In genomic region chr18:2293109-2293839, GRCh38 we compare ENCODE assay signal across 18 cellular contexts.
DNase-seq lines count a peak whose midpoint lies in the region; ATAC-seq, FAIRE-seq and TF ChIP-seq lines count a peak whose summit lies in the region.
"Had no signal": no experiment of that assay in that cellular context is flagged by ENCODE, and none has a peak within 500 bp of the region (broad histone marks: within the 10 kb centered on the region; RNA-seq: fewer than 3 reads in every experiment).

No MANE protein-coding gene starts in this region.

- H3F3A ChIP-seq in DOHH2 (ENCODE audit: control insufficient read depth, insufficient read depth): no peaks in the 10 kb centered on the region
- no peaks in the 10 kb centered on the region for H3F3A ChIP-seq in MM.1S (ENCODE audit: insufficient read depth, low read length)

- TF ChIP-seq RAD21 in K562 (CRISPR knock-in tag; conservative IDR thresholded peaks at IDR 0.05 in 1 of 2, IDR thresholded peaks at IDR 0.05 in 1 of 2): peak in 1 of 2 experiments; percentile 9; a peak in 1 of 4 replicates

- H3K9me3 ChIP-seq in DOHH2 (ENCODE audit: control insufficient read depth, insufficient read depth, low read length) (no peaks in the 10 kb centered on the region), MM.1S (replicated peaks; ENCODE audit: insufficient read depth, low read length) (no peaks in the 10 kb centered on the region), K562 (replicated peaks; ENCODE audit: control insufficient read depth, insufficient read depth, low read depth, low read length) (no peaks in the 10 kb centered on the region; the same call in 1 of the 2 replicates), right atrium auricular region (no peaks in the 10 kb centered on the region)
- H3K9me3 ChIP-seq: adrenal gland had no signal

- H3K4me1 ChIP-seq in DOHH2 (ENCODE audit: control insufficient read depth, low read length) (no peaks in the 10 kb centered on the region), MM.1S (ENCODE audit: low read length) (no peaks in the 10 kb centered on the region), K562 (replicated peaks in 1 of 2; ENCODE audit: control insufficient read depth in 2 of 2, insufficient read depth in 2 of 2, low read length in 2 of 2) (no peaks in the 10 kb centered on the region), right atrium auricular region (no peaks in the 10 kb centered on the region)
- H3K4me1 ChIP-seq: adrenal gland had no signal

- DNase-seq in DMS 273 (lab: John Stamatoyannopoulos, UW; ENCODE audit: unreplicated experiment): peak; percentile 43
- DNase-seq in DMS 273 treated with DMSO at 0.1 percent for 48 hours (lab: John Stamatoyannopoulos, UW): no peak
- peak; percentile 30 for DNase-seq in MM.1S
- DNase-seq in K562 (ENCODE audit: extremely low read depth in 1 of 4, low spot score in 3 of 4): no peak
- no peak for DNase-seq in stimulated activated naive CD4-positive, alpha-beta T cell treated with Interleukin-2 at 50 U/mL for 16 hours (lab: John Stamatoyannopoulos, UW)
- DNase-seq in right atrium auricular region (ENCODE audit: low spot score): no peak
- DNase-seq: 8988T; adrenal gland; effector CD8-positive, alpha-beta T cell; kidney; NCI-H1694; NCI-H510A treated with DMSO at 0.1 percent for 48 hours; stimulated activated naive CD4-positive, alpha-beta T cell had no signal

- H3K9ac ChIP-seq in MM.1S (ENCODE audit: low read length) (no peak overlapping the region), K562 (ENCODE audit: insufficient read depth in 1 of 2, low read depth in 2 of 2, low read length in 2 of 2) (no peak overlapping the region)
- H3K9ac ChIP-seq: BLaER1 had no signal

- WGBS in K562 (ENCODE audit: insufficient coverage, low coverage, missing lambda C conversion rate): 72% methylated on average over 7 of the region's 7 CpGs

- BruUV-seq in K562 (replicated peaks; lab: Mats Ljungman, UMichigan): no TSS peak

- peak; percentile 32 for ATAC-seq in K562
- no peak for ATAC-seq in GM21737 (IDR thresholded peaks at IDR 0.05; ENCODE audit: unreplicated experiment)

- H4K20me1 ChIP-seq in DOHH2 (ENCODE audit: control insufficient read depth, insufficient read depth, low read depth, low read length): no peaks in the 10 kb centered on the region
- H4K20me1 ChIP-seq in MM.1S (ENCODE audit: insufficient read depth, low read length): no peaks in the 10 kb centered on the region
- no peaks in the 10 kb centered on the region for H4K20me1 ChIP-seq in K562 (replicated peaks; ENCODE audit: control insufficient read depth, insufficient read depth, low read length)
- H4K20me1 ChIP-seq: BLaER1 had no signal

- no peak overlapping the region for H3K27ac ChIP-seq in DOHH2 (ENCODE audit: low read depth, low read length)
- no peak overlapping the region for H3K27ac ChIP-seq in MM.1S (ENCODE audit: low read length)
- H3K27ac ChIP-seq in K562 (ENCODE audit: extremely low read depth, low read depth, low read length): no peak overlapping the region
- no peak overlapping the region for H3K27ac ChIP-seq in right atrium auricular region
- H3K27ac ChIP-seq: adrenal gland, BLaER1 had no signal

- H3K4me3 ChIP-seq in DOHH2 (ENCODE audit: low read length) (no peak overlapping the region), MM.1S (ENCODE audit: low read length) (no peak overlapping the region), K562 (no peak overlapping the region), right atrium auricular region (no peak overlapping the region)
- H3K4me3 ChIP-seq: adrenal gland, BLaER1 had no signal

- intact Hi-C loops in K562 (cut with micrococcal nuclease): no loop called here

- H3K4me2 ChIP-seq in DOHH2 (ENCODE audit: low read length): no peak overlapping the region
- no peak overlapping the region for H3K4me2 ChIP-seq in MM.1S (ENCODE audit: low read depth, low read length)
- no peak overlapping the region for H3K4me2 ChIP-seq in K562 (ENCODE audit: insufficient read depth, low read length)
- H3K4me2 ChIP-seq: BLaER1 had no signal

- no peaks in the 10 kb centered on the region for H3K9me1 ChIP-seq in K562 (ENCODE audit: control insufficient read depth, insufficient read depth, low read length)

- FAIRE-seq in K562 (lab: Jason Lieb, UNC): no peak
- FAIRE-seq: D721Med, GM19239, kidney had no signal

- H3K79me2 ChIP-seq in DOHH2 (ENCODE audit: control insufficient read depth, low read length) (no peaks in the 10 kb centered on the region), MM.1S (ENCODE audit: low read length) (no peaks in the 10 kb centered on the region), K562 (ENCODE audit: control insufficient read depth, insufficient read depth, low read length) (no peaks in the 10 kb centered on the region)

- TF ChIP-seq POLR2A in K562 (conservative IDR thresholded peaks at IDR 0.05): no peak

- no peak for TF ChIP-seq EP300 in K562 (IDR thresholded peaks at IDR 0.05; ENCODE audit: low read length)

- no peak overlapping the region for H2AFZ ChIP-seq in MM.1S (ENCODE audit: low read length)
- peak overlapping the region; percentile 58; the same call in 1 of the 2 replicates for H2AFZ ChIP-seq in K562 (ENCODE audit: low read depth, low read length)

- H3K9me2 ChIP-seq in DOHH2 (replicated peaks; ENCODE audit: control insufficient read depth, low read length) (no peaks in the 10 kb centered on the region), MM.1S (replicated peaks; ENCODE audit: insufficient read depth, low read length) (no peaks in the 10 kb centered on the region)

- in situ Hi-C loops in K562 (cut with MboI): no loop called here

- CTCF ChIA-PET in K562 (lab: Yijun Ruan, JAX; ENCODE audit: low intra/inter-chr PET ratio): no interaction called here

- no peaks in the 10 kb centered on the region for H3K27me3 ChIP-seq in DOHH2 (ENCODE audit: control insufficient read depth, low read length)
- H3K27me3 ChIP-seq in MM.1S (replicated peaks; ENCODE audit: insufficient read depth, low read length): no peaks in the 10 kb centered on the region
- H3K27me3 ChIP-seq in K562 (ENCODE audit: control insufficient read depth in 2 of 2, insufficient read depth in 2 of 2, low read length in 2 of 2): no peaks in the 10 kb centered on the region
- H3K27me3 ChIP-seq in right atrium auricular region: no peaks in the 10 kb centered on the region
- H3K27me3 ChIP-seq: adrenal gland, BLaER1 had no signal

- POLR2A ChIA-PET in K562 (lab: Yijun Ruan, JAX): interaction anchor here (2.3 kb wide), 1 partner anchor 9 kb away, joined by 11 read pairs; no protein-coding TSS in a partner anchor

- peak; percentile 36 for TF ChIP-seq CTCF in DOHH2 (IDR thresholded peaks at IDR 0.05; ENCODE audit: low read depth, low read length, poor library complexity, severe bottlenecking)
- no peak for TF ChIP-seq CTCF in MM.1S (IDR thresholded peaks at IDR 0.05; ENCODE audit: low read length)
- TF ChIP-seq CTCF in K562 (IDR thresholded peaks at IDR 0.05 in 2 of 3, conservative IDR thresholded peaks at IDR 0.05 in 1 of 3; ENCODE audit: insufficient read depth in 2 of 3, low read depth in 1 of 3, low read length in 3 of 3): peak in 2 of 3 experiments; percentile 18 to 22; a peak in 3 of 6 replicates
- TF ChIP-seq CTCF in right atrium auricular region (IDR thresholded peaks at IDR 0.05): no peak

- H3K36me3 ChIP-seq in DOHH2 (ENCODE audit: control insufficient read depth, low read length) (no peaks in the 10 kb centered on the region), MM.1S (replicated peaks; ENCODE audit: insufficient read depth, low read length) (no peaks in the 10 kb centered on the region), K562 (ENCODE audit: control insufficient read depth, insufficient read depth, low read length) (no peaks in the 10 kb centered on the region), right atrium auricular region (no peaks in the 10 kb centered on the region)
- H3K36me3 ChIP-seq: adrenal gland, BLaER1 had no signal

TF ChIP-seq in K562, 482 proteins besides CTCF, POLR2A, EP300 and RAD21 (continues in another document):
- TF ChIP-seq NR1H2 (CRISPR knock-in tag; IDR thresholded peaks at IDR 0.05) (no peak), MAFF (IDR thresholded peaks at IDR 0.05; ENCODE audit: low read length) (peak; percentile 10; the same call in 1 of the 2 replicates), ZNF197 (CRISPR knock-in tag; IDR thresholded peaks at IDR 0.05; ENCODE audit: low read depth) (no peak), MAZ (CRISPR knock-in tag; conservative IDR thresholded peaks at IDR 0.05 in 1 of 2, IDR thresholded peaks at IDR 0.05 in 1 of 2) (no peak), ZNF699 (CRISPR knock-in tag; IDR thresholded peaks at IDR 0.05; ENCODE audit: insufficient replicate concordance) (no peak), RNF219 (CRISPR knock-in tag; IDR thresholded peaks at IDR 0.05) (no peak), ZFP36 (IDR thresholded peaks at IDR 0.05; ENCODE audit: low read depth, low read length, partially characterized antibody) (peak; percentile 67), ZC3H4 (CRISPR knock-in tag; IDR thresholded peaks at IDR 0.05; ENCODE audit: borderline replicate concordance) (no peak), C11orf30 (IDR thresholded peaks at IDR 0.05; ENCODE audit: low read depth) (peak; percentile 32; the same call in 1 of the 2 replicates), IFI16 (CRISPR knock-in tag; IDR thresholded peaks at IDR 0.05) (no peak), CBX2 (IDR thresholded peaks at IDR 0.05; ENCODE audit: insufficient read depth, low read length, poor library complexity, severe bottlenecking) (no peak), ESRRB (CRISPR knock-in tag; IDR thresholded peaks at IDR 0.05; ENCODE audit: borderline replicate concordance) (no peak), MEF2D (tag; conservative IDR thresholded peaks at IDR 0.05; ENCODE audit: low read depth) (no peak), BACH1 (tag; IDR thresholded peaks at IDR 0.05) (no peak), POLR2G (IDR thresholded peaks at IDR 0.05; ENCODE audit: low read depth, low read length) (no peak)

Comparison
In these comparisons a context has a peak if more than half of its experiments do, and no peak if none do; other contexts are left out.
1. DNase-seq: peak in DMS 273 (single experiment) and MM.1S (single experiment); none in DMS 273 treated with DMSO at 0.1 percent for 48 hours (single experiment), K562 (0 of 4), stimulated activated naive CD4-positive, alpha-beta T cell treated with Interleukin-2 at 50 U/mL for 16 hours (single experiment) and right atrium auricular region (single experiment).
2. CTCF ChIP-seq: peak in DOHH2 (single experiment) and K562 (2 of 3); none in MM.1S (single experiment) and right atrium auricular region (0 of 2).